ENCODE assay signal across 16 cellular contexts in the genomic region with DNA sequence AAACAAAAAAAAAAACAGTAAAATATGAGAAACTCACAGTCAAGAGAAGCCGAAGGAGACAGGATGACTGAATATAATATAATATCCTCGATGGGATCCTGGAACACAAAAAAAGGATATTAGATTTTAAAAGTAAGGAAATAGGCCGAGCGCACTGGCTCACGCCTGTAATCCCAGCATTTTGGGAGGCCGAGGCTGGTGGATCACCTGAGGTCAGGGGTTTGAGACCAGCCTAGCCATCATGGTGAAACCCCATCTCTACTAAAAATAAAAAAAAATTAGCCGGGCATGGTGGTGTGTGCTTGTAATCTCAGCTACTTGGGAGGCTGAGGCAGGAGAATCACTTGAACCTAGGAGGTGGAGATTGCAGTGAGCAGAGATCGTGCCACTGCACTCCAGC. TPM values are rescaled to one million over a fixed set of nuclear protein-coding genes. Genes with fewer than 3 reads are reported as not detected.
"Had no signal": no experiment of that assay in that cellular context is flagged by ENCODE, and none has a peak within 500 bp of the region (broad histone marks: within the 10 kb centered on the region; RNA-seq: fewer than 3 reads in every experiment).

A gene with protein sequence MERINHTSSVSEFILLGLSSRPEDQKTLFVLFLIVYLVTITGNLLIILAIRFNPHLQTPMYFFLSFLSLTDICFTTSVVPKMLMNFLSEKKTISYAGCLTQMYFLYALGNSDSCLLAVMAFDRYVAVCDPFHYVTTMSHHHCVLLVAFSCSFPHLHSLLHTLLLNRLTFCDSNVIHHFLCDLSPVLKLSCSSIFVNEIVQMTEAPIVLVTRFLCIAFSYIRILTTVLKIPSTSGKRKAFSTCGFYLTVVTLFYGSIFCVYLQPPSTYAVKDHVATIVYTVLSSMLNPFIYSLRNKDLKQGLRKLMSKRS (minus strand): TSS at position 101 of the 400 bp plus-strand sequence. CDS start 14,907 bp downstream, outside the sequence.

RNA-seq across cellular contexts. Expression of the gene that starts here (rescaled TPM):
- total RNA-seq: hepatocyte, kidney, left colon, left lobe of liver, left lung, left ventricle myocardium inferior, left ventricle myocardium superior, lower leg skin, mesenteric fat pad, mesothelial cell of epicardium, mucosa of gallbladder, myocyte had no signal
- polyA plus RNA-seq: hepatocyte; keratinocyte; liver; mammary epithelial cell; naive thymus-derived CD4-positive, alpha-beta T cell had no signal
